22 cellular contexts compared by ENCODE assay signal in the genomic region with DNA sequence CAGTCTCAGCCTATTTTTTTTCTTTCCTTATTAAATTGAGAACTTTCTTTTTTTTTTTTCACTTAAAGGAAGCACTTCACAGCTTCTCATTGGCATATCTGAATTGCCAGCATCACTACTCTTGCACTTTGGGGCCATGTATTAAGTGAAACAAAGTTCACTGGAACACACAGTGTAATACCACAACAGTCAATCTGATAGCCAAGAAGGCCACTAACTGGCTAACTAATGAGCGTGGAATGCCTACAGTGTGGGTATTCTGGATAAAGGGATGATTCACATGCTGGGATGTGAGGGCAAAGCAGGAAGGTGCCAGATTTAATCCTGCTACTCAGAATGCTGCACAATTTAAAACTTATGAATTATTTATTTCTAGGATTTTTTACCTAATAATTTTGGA. TPM values are rescaled to one million over a fixed set of nuclear protein-coding genes. Genes with fewer than 3 reads are reported as not detected.
DNase-seq lines count a peak whose midpoint lies in the region; ATAC-seq and TF ChIP-seq lines count a peak whose summit lies in the region.
"Had no signal": no experiment of that assay in that cellular context is flagged by ENCODE, and none has a peak within 500 bp of the region (broad histone marks: within the 10 kb centered on the region; RNA-seq: fewer than 3 reads in every experiment).

No MANE protein-coding gene starts in this region.

- H2AFZ ChIP-seq in mammary epithelial cell (ENCODE audit: low read depth, low read length): no peak overlapping the region

- H3K27ac ChIP-seq in mammary epithelial cell (ENCODE audit: insufficient read depth, low read depth, low read length): no peak overlapping the region
- H3K27ac ChIP-seq in vagina: no peak overlapping the region
- H3K27ac ChIP-seq: ascending aorta, colonic mucosa, spleen had no signal

- H3K36me3 ChIP-seq in mammary epithelial cell (ENCODE audit: insufficient read depth, low read length): no peaks in the 10 kb centered on the region
- H3K36me3 ChIP-seq in vagina: no peaks in the 10 kb centered on the region
- H3K36me3 ChIP-seq: ascending aorta, colonic mucosa, spleen had no signal

- no peaks in the 10 kb centered on the region for H3K79me2 ChIP-seq in mammary epithelial cell (ENCODE audit: insufficient read depth, low read length)

- H3K4me2 ChIP-seq in mammary epithelial cell (ENCODE audit: insufficient read depth, low read depth, low read length): peak overlapping the region; percentile 32

- H3K9me3 Mint-ChIP-seq in MCF 10A (ENCODE audit: unreplicated experiment): no peaks in the 10 kb centered on the region
- H3K9me3 Mint-ChIP-seq in effector memory CD8-positive, alpha-beta T cell: no peaks in the 10 kb centered on the region

- no peaks in the 10 kb centered on the region for H3K4me1 Mint-ChIP-seq in MCF 10A (ENCODE audit: insufficient read depth, unreplicated experiment)
- no peaks in the 10 kb centered on the region for H3K4me1 Mint-ChIP-seq in effector memory CD8-positive, alpha-beta T cell (ENCODE audit: low read depth in 2 of 2)
- H3K4me1 Mint-ChIP-seq: activated CD4-positive, alpha-beta T cell treated with anti-CD3 and anti-CD28 coated beads for 36 hours; CD14-positive monocyte; naive thymus-derived CD8-positive, alpha-beta T cell had no signal

- H3K9me3 ChIP-seq in mammary epithelial cell (replicated peaks; ENCODE audit: insufficient read depth, low read length): no peaks in the 10 kb centered on the region
- no peaks in the 10 kb centered on the region for H3K9me3 ChIP-seq in vagina
- H3K9me3 ChIP-seq: ascending aorta, colonic mucosa had no signal

- dilution Hi-C loops in mammary epithelial cell (cut with HindIII; ENCODE audit: low sequenced_read_pairs): no loop called here

- H3K4me1 ChIP-seq in mammary epithelial cell (ENCODE audit: insufficient read depth, low read length) (peaks cover 19% of the 10 kb centered on the region), vagina (no peaks in the 10 kb centered on the region)
- H3K4me1 ChIP-seq: ascending aorta, colonic mucosa, spleen had no signal

- POLR2A ChIA-PET in MCF 10A (lab: Yijun Ruan, JAX): no interaction called here

- H3K27me3 ChIP-seq in mammary epithelial cell (ENCODE audit: insufficient read depth, low read length) (no peaks in the 10 kb centered on the region), vagina (no peaks in the 10 kb centered on the region)
- H3K27me3 ChIP-seq: ascending aorta, colonic mucosa, spleen had no signal

- H3K27ac Mint-ChIP-seq in MCF 10A (ENCODE audit: low read depth, unreplicated experiment): no peak overlapping the region
- no peak overlapping the region for H3K27ac Mint-ChIP-seq in effector memory CD8-positive, alpha-beta T cell
- H3K27ac Mint-ChIP-seq: activated CD4-positive, alpha-beta T cell treated with anti-CD3 and anti-CD28 coated beads for 36 hours; CD14-positive monocyte; naive thymus-derived CD8-positive, alpha-beta T cell had no signal

- TF ChIP-seq POLR2A in vagina (IDR thresholded peaks at IDR 0.05): no peak

- no peak overlapping the region for H3K4me3 Mint-ChIP-seq in MCF 10A (ENCODE audit: unreplicated experiment)
- H3K4me3 Mint-ChIP-seq in effector memory CD8-positive, alpha-beta T cell: no peak overlapping the region
- H3K4me3 Mint-ChIP-seq: activated CD4-positive, alpha-beta T cell treated with anti-CD3 and anti-CD28 coated beads for 36 hours; CD14-positive monocyte; naive thymus-derived CD8-positive, alpha-beta T cell had no signal

- no peaks in the 10 kb centered on the region for H3K27me3 Mint-ChIP-seq in MCF 10A (ENCODE audit: insufficient read depth, unreplicated experiment)
- H3K27me3 Mint-ChIP-seq in effector memory CD8-positive, alpha-beta T cell: peaks cover 15 to 54% of the 10 kb centered on the region in 2 donors

- CTCF ChIA-PET in mammary epithelial cell (lab: Charles Lee; ENCODE audit: low non-redundant PET) (no interaction called here), MCF 10A (lab: Yijun Ruan, JAX) (no interaction called here)

- TF ChIP-seq CTCF in mammary epithelial cell (conservative IDR thresholded peaks at IDR 0.05 in 1 of 2, IDR thresholded peaks at IDR 0.05 in 1 of 2; ENCODE audit: extremely low read depth in 1 of 2, insufficient read depth in 1 of 2, low read depth in 1 of 2, low read length in 2 of 2) (no peak), MCF 10A (IDR thresholded peaks at IDR 0.05; ENCODE audit: unreplicated experiment) (no peak), astrocyte of the spinal cord (IDR thresholded peaks at IDR 0.05; ENCODE audit: low read depth, low read length) (no peak), vagina (IDR thresholded peaks at IDR 0.05) (no peak)

- 17% methylated on average over 1 of the region's 1 CpG for WGBS in mammary epithelial cell (ENCODE audit: low coverage, missing lambda C conversion rate)

- in situ Hi-C loops in mammary epithelial cell (cut with MboI; ENCODE audit: low sequenced_read_pairs in 2 of 2): no loop called here
- in situ Hi-C loops in astrocyte of the spinal cord (cut with HindIII; ENCODE audit: low sequenced_read_pairs): no loop called here

- H3K9ac ChIP-seq in mammary epithelial cell (ENCODE audit: insufficient read depth, low read length): no peak overlapping the region

- BruUV-seq in mammary epithelial cell (replicated peaks; lab: Mats Ljungman, UMichigan) (no TSS peak), MCF 10A (replicated peaks; lab: Mats Ljungman, UMichigan) (no TSS peak)

- no peaks in the 10 kb centered on the region for H4K20me1 ChIP-seq in mammary epithelial cell (ENCODE audit: insufficient read depth, low read length)

- no peaks in the 10 kb centered on the region for H3K36me3 Mint-ChIP-seq in MCF 10A (ENCODE audit: insufficient read depth, unreplicated experiment)
- H3K36me3 Mint-ChIP-seq in effector memory CD8-positive, alpha-beta T cell (ENCODE audit: insufficient read depth): no peaks in the 10 kb centered on the region
- H3K36me3 Mint-ChIP-seq: CD14-positive monocyte; naive thymus-derived CD8-positive, alpha-beta T cell had no signal

- ATAC-seq in effector memory CD8-positive, alpha-beta T cell (replicated peaks): no peak
- ATAC-seq: activated CD4-positive, alpha-beta T cell treated with anti-CD3 and anti-CD28 coated beads for 36 hours; naive thymus-derived CD8-positive, alpha-beta T cell had no signal

- DNase-seq in mammary epithelial cell: peak; percentile 63
- DNase-seq in MCF 10A (ENCODE audit: unreplicated experiment): no peak
- DNase-seq in astrocyte of the spinal cord (ENCODE audit: low read depth, low spot score): peak; percentile 43
- peak; percentile 22 for DNase-seq in iris pigment epithelial cell (ENCODE audit: low read depth)
- DNase-seq in NCI-H524 treated with DMSO at 0.1 percent for 48 hours (lab: John Stamatoyannopoulos, UW): no peak
- DNase-seq in effector memory CD8-positive, alpha-beta T cell: no peak
- no peak for DNase-seq in vagina (ENCODE audit: extremely low spot score in 2 of 2)
- DNase-seq in mesenteric fat pad (ENCODE audit: low spot score): no peak
- DNase-seq: activated CD4-positive, alpha-beta T cell treated with anti-CD3 and anti-CD28 coated beads for 36 hours; activated effector memory CD4-positive, alpha-beta T cell treated with anti-CD3 and anti-CD28 coated beads, Interleukin-2, amount 50 U/mL, for 16 hours; colonic mucosa; DMS153; head of caudate nucleus; naive thymus-derived CD8-positive, alpha-beta T cell; NCI-H187 treated with DMSO at 0.1 percent for 48 hours; spleen had no signal

- H3K4me3 ChIP-seq in mammary epithelial cell (replicated peaks in 1 of 3; ENCODE audit: insufficient read depth in 1 of 3, low read depth in 2 of 3, low read length in 3 of 3) (no peak overlapping the region), astrocyte of the spinal cord (ENCODE audit: low read depth, low read length) (no peak overlapping the region), vagina (no peak overlapping the region)
- H3K4me3 ChIP-seq: ascending aorta, colonic mucosa, spleen had no signal

- intact Hi-C loops in mammary epithelial cell (cut with micrococcal nuclease) (no loop called here), MCF 10A (cut with micrococcal nuclease) (no loop called here), vagina (cut with DNase I) (no loop called here)

RNA-seq across cellular contexts. Expression of gene C18orf63, which starts 11.7 kb away (rescaled TPM):
- total RNA-seq in mammary epithelial cell: under 1 TPM in 1 of 2 donors, not detected in 1; under 0.01 TPM
- polyA plus RNA-seq in mammary epithelial cell: not detected
- polyA minus RNA-seq in mammary epithelial cell: not detected
- not detected in 2 replicates for total RNA-seq in MCF 10A (2022)
- not detected for total RNA-seq in vagina
- not detected for total RNA-seq in mesenteric fat pad
- total RNA-seq: activated CD4-positive, alpha-beta T cell treated with anti-CD3 and anti-CD28 coated beads for 36 hours; ascending aorta; colonic mucosa; lung microvascular endothelial cell; naive thymus-derived CD8-positive, alpha-beta T cell; NCI-H460; posterior vena cava; SK-MEL-5 had no signal
- polyA plus RNA-seq: CD14-positive monocyte; naive thymus-derived CD8-positive, alpha-beta T cell had no signal

RNA-seq across cellular contexts. Expression of gene CYB5A, which starts 12.2 kb away (rescaled TPM):
- total RNA-seq in mammary epithelial cell: 10 to 100 TPM; 25.7 to 27.8 TPM
- polyA plus RNA-seq in mammary epithelial cell: 50.1 TPM
- 28.0 TPM for polyA minus RNA-seq in mammary epithelial cell
- total RNA-seq in MCF 10A (2022): 19.4 and 27.5 TPM in 2 replicates
- 88.6 TPM for total RNA-seq in vagina
- 353 TPM for total RNA-seq in mesenteric fat pad

Comparison
In these comparisons a context has a peak if more than half of its experiments do, and no peak if none do; other contexts are left out.
1. DNase-seq: peak in mammary epithelial cell (single experiment), astrocyte of the spinal cord (single experiment) and iris pigment epithelial cell (single experiment); none in MCF 10A (single experiment), NCI-H524 treated with DMSO at 0.1 percent for 48 hours (single experiment), effector memory CD8-positive, alpha-beta T cell (0 of 3), vagina (0 of 2) and mesenteric fat pad (single experiment).